Comparison of ENCODE assay signal across 8 cellular contexts in the genomic region with DNA sequence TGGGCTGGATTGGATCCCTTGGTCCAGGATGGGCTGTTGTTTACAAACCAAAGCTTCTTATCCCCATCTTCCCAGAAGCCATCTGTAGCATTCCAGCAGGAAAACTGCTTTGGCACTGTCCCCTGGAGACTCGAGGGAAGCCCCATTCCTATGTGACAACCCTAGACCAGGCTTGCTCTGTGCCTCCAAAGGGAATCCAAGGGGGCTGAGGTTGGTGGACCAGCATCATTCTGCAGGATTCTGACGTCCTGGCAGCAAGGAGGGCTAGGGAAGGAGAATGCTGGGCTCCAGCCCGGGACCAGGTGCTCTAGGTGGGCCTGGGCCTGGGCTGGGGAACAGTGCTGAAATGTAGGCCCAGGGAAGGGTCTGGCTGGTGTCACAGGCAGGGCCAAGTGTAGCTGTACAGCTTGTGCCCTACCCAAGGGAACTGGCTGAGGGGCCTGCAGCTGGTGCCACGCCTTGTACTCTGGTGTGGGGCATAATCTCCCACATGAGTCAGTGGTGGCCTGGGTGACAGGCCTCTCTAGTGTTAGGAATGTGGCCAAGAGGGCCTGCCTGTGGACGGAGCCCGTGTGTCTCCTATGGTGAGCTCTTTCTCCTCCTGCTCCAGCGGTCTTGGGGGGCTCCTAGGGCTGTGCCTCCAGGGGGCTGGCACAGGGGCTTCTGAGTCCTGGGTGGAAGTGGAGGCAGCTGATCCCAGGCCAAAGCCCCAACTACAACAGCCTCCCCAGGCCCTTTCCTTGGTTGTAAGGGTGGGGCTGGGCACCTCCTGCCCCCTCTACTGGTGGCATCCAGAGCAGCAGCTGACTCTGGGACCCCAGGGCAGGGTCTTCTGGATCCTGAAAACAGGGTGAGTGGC. TPM values are rescaled to one million over a fixed set of nuclear protein-coding genes. Genes with fewer than 3 reads are reported as not detected.
DNase-seq lines count a peak whose midpoint lies in the region; ATAC-seq and TF ChIP-seq lines count a peak whose summit lies in the region.

No MANE protein-coding gene starts in this region.

- intact Hi-C loops in natural killer cell (cut with micrococcal nuclease), result no loop called here
- intact Hi-C loops in activated T-helper 2 cell treated with anti-CD3 and anti-CD28 coated beads, Interferon-gamma antibody, Interleukin-2, Interleukin-4, amounts not matched to agents 10 μg/mL and 5 μg/mL and 100 μg/mL, durations not matched to agents 14 hours and 24 hours and 36 hours (cut with micrococcal nuclease), result loop anchor here (5.0 kb wide), 1 partner anchor 43 kb away; the partner anchor contains the start of genes ARL3 and SFXN2

- H3K4me2 ChIP-seq in KMS-11, result no peak overlapping the region

- H3K4me3 ChIP-seq in BJ (ENCODE audit: low read depth, low read length) (no peak overlapping the region), KMS-11 (IDR thresholded peaks at IDR 0.05; ENCODE audit: insufficient read depth, low read depth, low read length) (no peak overlapping the region), coronary artery (no peak overlapping the region)

- peak; percentile 57 for TF ChIP-seq CTCF in BJ (IDR thresholded peaks at IDR 0.05; ENCODE audit: insufficient read depth, low read depth, low read length)
- peak; percentile 86 for TF ChIP-seq CTCF in KMS-11 (conservative IDR thresholded peaks at IDR 0.05; ENCODE audit: low read depth, low read length)
- TF ChIP-seq CTCF in coronary artery (IDR thresholded peaks at IDR 0.05), result no peak
- peak; percentile 45 for TF ChIP-seq CTCF in natural killer cell (IDR thresholded peaks at IDR 0.05)

- no peaks in the 10 kb centered on the region for H3K27me3 ChIP-seq in BJ (ENCODE audit: control insufficient read depth, insufficient read depth, low read length)
- H3K27me3 ChIP-seq in KMS-11 (ENCODE audit: insufficient read depth, low read depth), result no peaks in the 10 kb centered on the region

- no peaks in the 10 kb centered on the region for H3K36me3 Mint-ChIP-seq in natural killer cell
- H3K36me3 Mint-ChIP-seq in activated T-helper 2 cell treated with anti-CD3 and anti-CD28 coated beads, Interferon-gamma antibody, Interleukin-2, Interleukin-4, amounts not matched to agents 10 μg/mL and 5 μg/mL and 100 μg/mL, durations not matched to agents 14 hours and 24 hours and 36 hours (ENCODE audit: low read depth), result no peaks in the 10 kb centered on the region

- H4K20me1 ChIP-seq in KMS-11 (ENCODE audit: insufficient read depth), result no peaks in the 10 kb centered on the region

- DNase-seq in BJ (ENCODE audit: low read depth) (no peak), coronary artery (ENCODE audit: low spot score) (peak; percentile 84), natural killer cell (no peak), NCI-H2171 treated with DMSO at 0.1 percent for 48 hours (lab: John Stamatoyannopoulos, UW) (no peak)
- no peak for DNase-seq in activated T-helper 2 cell treated with anti-CD3 and anti-CD28 coated beads, Interferon-gamma antibody, Interleukin-2, Interleukin-4, amounts not matched to agents 10 μg/mL and 5 μg/mL and 100 μg/mL, durations not matched to agents 14 hours and 24 hours and 36 hours (ENCODE audit: low spot score)

- no peak overlapping the region for H3K9ac ChIP-seq in KMS-11

- H3K27ac ChIP-seq in KMS-11 (no peak overlapping the region), coronary artery (peak overlapping the region; percentile 34 to 86)

- CTCF ChIA-PET in BJ (lab: Yijun Ruan, JAX), result interaction anchor here (0.6 to 3.3 kb wide), 12 partner anchors 9 to 734 kb away, joined by 3 to 15 read pairs (median 3); partner anchors contain the start of gene SUFU

- peak in 1 of 3 donors; percentile 33 for ATAC-seq in natural killer cell
- no peak for ATAC-seq in HG03457 (IDR thresholded peaks at IDR 0.05; ENCODE audit: unreplicated experiment)
- no peak for ATAC-seq in GM21390 (IDR thresholded peaks at IDR 0.05; ENCODE audit: unreplicated experiment)

- no peaks in the 10 kb centered on the region for H3K79me2 ChIP-seq in KMS-11 (ENCODE audit: insufficient read depth, low read depth)

- peak overlapping the region in 1 of 2 donors; percentile 64 for H3K27ac Mint-ChIP-seq in natural killer cell
- H3K27ac Mint-ChIP-seq in activated T-helper 2 cell treated with anti-CD3 and anti-CD28 coated beads, Interferon-gamma antibody, Interleukin-2, Interleukin-4, amounts not matched to agents 10 μg/mL and 5 μg/mL and 100 μg/mL, durations not matched to agents 14 hours and 24 hours and 36 hours, result no peak overlapping the region

- no peaks in the 10 kb centered on the region for H3K9me3 Mint-ChIP-seq in natural killer cell
- H3K9me3 Mint-ChIP-seq in activated T-helper 2 cell treated with anti-CD3 and anti-CD28 coated beads, Interferon-gamma antibody, Interleukin-2, Interleukin-4, amounts not matched to agents 10 μg/mL and 5 μg/mL and 100 μg/mL, durations not matched to agents 14 hours and 24 hours and 36 hours, result no peaks in the 10 kb centered on the region

- peaks cover 11 to 24% of the 10 kb centered on the region in 2 donors for H3K4me1 Mint-ChIP-seq in natural killer cell
- peaks cover 15% of the 10 kb centered on the region for H3K4me1 Mint-ChIP-seq in activated T-helper 2 cell treated with anti-CD3 and anti-CD28 coated beads, Interferon-gamma antibody, Interleukin-2, Interleukin-4, amounts not matched to agents 10 μg/mL and 5 μg/mL and 100 μg/mL, durations not matched to agents 14 hours and 24 hours and 36 hours (ENCODE audit: low read depth)

- H2AFZ ChIP-seq in KMS-11 (ENCODE audit: low read depth), result no peak overlapping the region

- no peak overlapping the region for H3K4me3 Mint-ChIP-seq in natural killer cell
- no peak overlapping the region for H3K4me3 Mint-ChIP-seq in activated T-helper 2 cell treated with anti-CD3 and anti-CD28 coated beads, Interferon-gamma antibody, Interleukin-2, Interleukin-4, amounts not matched to agents 10 μg/mL and 5 μg/mL and 100 μg/mL, durations not matched to agents 14 hours and 24 hours and 36 hours (ENCODE audit: low read depth)

- H3K27me3 Mint-ChIP-seq in natural killer cell (ENCODE audit: low read depth in 2 of 2), result no peaks in the 10 kb centered on the region
- no peaks in the 10 kb centered on the region for H3K27me3 Mint-ChIP-seq in activated T-helper 2 cell treated with anti-CD3 and anti-CD28 coated beads, Interferon-gamma antibody, Interleukin-2, Interleukin-4, amounts not matched to agents 10 μg/mL and 5 μg/mL and 100 μg/mL, durations not matched to agents 14 hours and 24 hours and 36 hours (ENCODE audit: low read depth)

- H3K36me3 ChIP-seq in BJ (ENCODE audit: control insufficient read depth, insufficient read depth, low read length) (no peaks in the 10 kb centered on the region; the same call in 1 of the 2 replicates), KMS-11 (ENCODE audit: insufficient read depth) (no peaks in the 10 kb centered on the region)

- POLR2A ChIA-PET in BJ (lab: Charles Lee), result no interaction called here

- peaks cover 26% of the 10 kb centered on the region for H3K4me1 ChIP-seq in KMS-11 (ENCODE audit: low read depth, poor library complexity, severe bottlenecking)

RNA-seq across cellular contexts. Expression of gene TRIM8, which starts 25.2 kb away (rescaled TPM):
- polyA plus RNA-seq in BJ (2011; rRNA removed), result 60.4 and 105 TPM in 2 replicates
- 45.1 and 46.2 TPM in 2 replicates for polyA minus RNA-seq in BJ (2011; rRNA and poly(A)+ RNA removed)
- 10 to 100 TPM; 81.9 to 87.8 (median 86.2) TPM for total RNA-seq in natural killer cell
- total RNA-seq in activated T-helper 2 cell treated with anti-CD3 and anti-CD28 coated beads, Interferon-gamma antibody, Interleukin-2, Interleukin-4, amounts not matched to agents 10 μg/mL and 5 μg/mL and 100 μg/mL, durations not matched to agents 14 hours and 24 hours and 36 hours, result 76.7 and 82.9 TPM in 2 replicates

RNA-seq across cellular contexts. Expression of gene ARL3, which starts 44.8 kb away (rescaled TPM):
- 8.1 and 10.8 TPM in 2 replicates for polyA plus RNA-seq in BJ (2011; rRNA removed)
- polyA minus RNA-seq in BJ (2011; rRNA and poly(A)+ RNA removed), result 1.9 TPM in 2 replicates
- 1 to 10 TPM; 1.4 to 1.7 (median 1.5) TPM for total RNA-seq in natural killer cell
- 11.1 and 12.2 TPM in 2 replicates for total RNA-seq in activated T-helper 2 cell treated with anti-CD3 and anti-CD28 coated beads, Interferon-gamma antibody, Interleukin-2, Interleukin-4, amounts not matched to agents 10 μg/mL and 5 μg/mL and 100 μg/mL, durations not matched to agents 14 hours and 24 hours and 36 hours

RNA-seq across cellular contexts. Expression of gene SFXN2, which starts 45.0 kb away (rescaled TPM):
- polyA plus RNA-seq in BJ (2011; rRNA removed), result 4.3 and 5.6 TPM in 2 replicates
- polyA minus RNA-seq in BJ (2011; rRNA and poly(A)+ RNA removed), result 4.9 and 11.6 TPM in 2 replicates
- 1 to 10 TPM; 4.8 to 8.0 (median 5.1) TPM for total RNA-seq in natural killer cell
- total RNA-seq in activated T-helper 2 cell treated with anti-CD3 and anti-CD28 coated beads, Interferon-gamma antibody, Interleukin-2, Interleukin-4, amounts not matched to agents 10 μg/mL and 5 μg/mL and 100 μg/mL, durations not matched to agents 14 hours and 24 hours and 36 hours, result 52.2 and 54.0 TPM in 2 replicates
